8 cellular contexts compared by ENCODE assay signal in genomic region chr11:64268687-64269379, GRCh38. TPM values are rescaled to one million over a fixed set of nuclear protein-coding genes. Genes with fewer than 3 reads are reported as not detected.
DNase-seq lines count a peak whose midpoint lies in the region; ATAC-seq and TF ChIP-seq lines count a peak whose summit lies in the region.

No MANE protein-coding gene starts in this region.

- H3K27ac ChIP-seq in KOPT-K1 (ENCODE audit: low read depth, low read length, poor library complexity, severe bottlenecking) (peak overlapping the region; percentile 88), epithelial cell of prostate (peak overlapping the region; percentile 97), muscle layer of colon (ENCODE audit: low read depth, low read length) (peak overlapping the region; percentile 99), tibial nerve (peak overlapping the region; percentile 92 to 97 (median 95))

- DNase-seq in DMS53 treated with DMSO at 0.1 percent for 48 hours (lab: John Stamatoyannopoulos, UW; ENCODE audit: unreplicated experiment) (peak; percentile 54), UCSD-AML1 (lab: John Stamatoyannopoulos, UW; ENCODE audit: unreplicated experiment) (peak; percentile 79), epithelial cell of prostate (ENCODE audit: low read depth, low spot score) (no peak), tibial nerve (ENCODE audit: low spot score in 2 of 2) (peak; percentile 36 to 44), NCI-H1694 (lab: John Stamatoyannopoulos, UW) (no peak)

- H3K4me3 ChIP-seq in muscle layer of colon (ENCODE audit: low read depth in 1 of 2, low read length in 2 of 2) (peak overlapping the region; percentile 77 to 94), tibial nerve (peak overlapping the region; percentile 71 to 98 (median 90))

- H3K9me3 ChIP-seq in KOPT-K1 (ENCODE audit: insufficient read depth, low read length, poor library complexity, severe bottlenecking) (no peaks in the 10 kb centered on the region), muscle layer of colon (ENCODE audit: low read length) (no peaks in the 10 kb centered on the region), tibial nerve (no peaks in the 10 kb centered on the region)

- no peak for TF ChIP-seq POLR2A in tibial nerve (IDR thresholded peaks at IDR 0.05)

- TF ChIP-seq EP300 in tibial nerve (IDR thresholded peaks at IDR 0.05), result no peak

- peak; percentile 6 for ATAC-seq in GM21447 (IDR thresholded peaks at IDR 0.05; ENCODE audit: unreplicated experiment)

- no peaks in the 10 kb centered on the region for H3K27me3 ChIP-seq in muscle layer of colon (ENCODE audit: control insufficient read depth in 1 of 2, insufficient read depth in 2 of 2, low read length in 2 of 2)
- H3K27me3 ChIP-seq in tibial nerve, result no peaks in the 10 kb centered on the region

- peak overlapping the region; percentile 39 for H3K9ac ChIP-seq in muscle layer of colon (ENCODE audit: low read length)

- H3K36me3 ChIP-seq in KOPT-K1 (ENCODE audit: insufficient read depth, low read length), result peaks cover 4% of the 10 kb centered on the region; the same call in 1 of the 2 replicates
- H3K36me3 ChIP-seq in muscle layer of colon (ENCODE audit: insufficient read depth, low read length), result peaks cover 11% of the 10 kb centered on the region
- H3K36me3 ChIP-seq in tibial nerve, result peaks cover 0 to 35% (median 0%) of the 10 kb centered on the region in 3 donors

- peaks cover 19% of the 10 kb centered on the region for H3K4me1 ChIP-seq in muscle layer of colon (ENCODE audit: insufficient read depth, low read length)
- peaks cover 0 to 38% (median 25%) of the 10 kb centered on the region in 4 donors for H3K4me1 ChIP-seq in tibial nerve

- TF ChIP-seq CTCF in tibial nerve (IDR thresholded peaks at IDR 0.05), result no peak

- 5 to 8% methylated on average over 21 to 23 of the region's 23 CpGs for whole genome bisulfite sequencing in tibial nerve, 2 donors

RNA-seq across cellular contexts. Expression of gene BAD, which starts 15.6 kb away (rescaled TPM):
- 100 to 1,000 TPM; 110 to 143 (median 124) TPM for total RNA-seq in tibial nerve

RNA-seq across cellular contexts. Expression of gene GPR137, which starts 16.8 kb away (rescaled TPM):
- 10 to 100 TPM; 12.5 to 25.7 (median 20.0) TPM for total RNA-seq in tibial nerve

RNA-seq across cellular contexts. Expression of gene PLCB3, which starts 17.5 kb away (rescaled TPM):
- total RNA-seq in tibial nerve, result 10 to 100 TPM; 18.0 to 44.4 (median 27.1) TPM

RNA-seq across cellular contexts. Expression of gene PPP1R14B, which starts 22.1 kb away (rescaled TPM):
- 100 to 1,000 TPM in 1 of 4 donors, 10 to 100 TPM in 3; 79.7 to 187 (median 91.4) TPM for total RNA-seq in tibial nerve

RNA-seq across cellular contexts. Expression of gene KCNK4, which starts 22.3 kb away (rescaled TPM):
- total RNA-seq in tibial nerve, result 1 to 10 TPM in 1 of 4 donors, not detected in 3; 1.2 TPM

Comparison
In these comparisons a context has a peak if more than half of its experiments do, and no peak if none do; other contexts are left out.
1. DNase-seq: peak in DMS53 treated with DMSO at 0.1 percent for 48 hours (single experiment), UCSD-AML1 (single experiment) and tibial nerve (2 of 2); none in epithelial cell of prostate (single experiment) and NCI-H1694 (single experiment).
2. Peak in every context shown above with its lines, with median percentiles within 50 percentile points of each other: H3K27ac ChIP-seq.